ENCODE assay signal across 1 cellular context in genomic region chr1:221327954-221328353, GRCh38.
TF ChIP-seq lines count a peak whose summit lies in the region.

No MANE protein-coding gene starts in this region.

TF ChIP-seq in HEK293, 187 proteins besides CTCF, POLR2A, EP300 and RAD21 (continued from another document and continues in another):
- no peak for TF ChIP-seq PRDM4 (tag by site-specific recombination; IDR thresholded peaks at IDR 0.05)
- 0 out of 2 replicates have a peak, but pooled peaks have one; percentile 41 for TF ChIP-seq YY1 (tag by site-specific recombination; IDR thresholded peaks at IDR 0.05)
- TF ChIP-seq PRDM6 (tag by site-specific recombination; IDR thresholded peaks at IDR 0.05) = peak; percentile 93
- TF ChIP-seq ZNF324 (tag by site-specific recombination; IDR thresholded peaks at IDR 0.05) = no peak
- no peak for TF ChIP-seq ZNF138 (tag by site-specific recombination; IDR thresholded peaks at IDR 0.05; ENCODE audit: borderline replicate concordance)
- no peak for TF ChIP-seq ZNF16 (tag by site-specific recombination; IDR thresholded peaks at IDR 0.05; ENCODE audit: low read depth)
- TF ChIP-seq HOXA7 (CRISPR knock-in tag; IDR thresholded peaks at IDR 0.05; ENCODE audit: borderline replicate concordance) = no peak
- no peak for TF ChIP-seq ZFHX2 (tag by site-specific recombination; conservative IDR thresholded peaks at IDR 0.05)
- no peak for TF ChIP-seq ZNF600 (tag by site-specific recombination; IDR thresholded peaks at IDR 0.05)
- TF ChIP-seq ZNF558 (tag by site-specific recombination; IDR thresholded peaks at IDR 0.05) = no peak
- TF ChIP-seq TSHZ1 (tag by site-specific recombination; IDR thresholded peaks at IDR 0.05; ENCODE audit: borderline replicate concordance) = no peak
- TF ChIP-seq KLF8 (tag by site-specific recombination; IDR thresholded peaks at IDR 0.05) = no peak
- peak; percentile 94 for TF ChIP-seq FEZF1 (tag by site-specific recombination; IDR thresholded peaks at IDR 0.05)
- no peak for TF ChIP-seq ZNF211 (tag by site-specific recombination; IDR thresholded peaks at IDR 0.05; ENCODE audit: low read depth)
- TF ChIP-seq ZNF341 (tag by site-specific recombination; IDR thresholded peaks at IDR 0.05; ENCODE audit: low read depth) = no peak
- peak; percentile 96 for TF ChIP-seq SP7 (tag by site-specific recombination; IDR thresholded peaks at IDR 0.05)
- TF ChIP-seq ZNF423 (tag by site-specific recombination; IDR thresholded peaks at IDR 0.05) = no peak
- no peak for TF ChIP-seq ZBTB10 (tag by site-specific recombination; IDR thresholded peaks at IDR 0.05)
- no peak for TF ChIP-seq ZNF555 (tag by site-specific recombination; conservative IDR thresholded peaks at IDR 0.05)
- no peak for TF ChIP-seq ZNF768 (tag by site-specific recombination; IDR thresholded peaks at IDR 0.05)
- TF ChIP-seq ZBTB49 (tag by site-specific recombination; IDR thresholded peaks at IDR 0.05; ENCODE audit: low read depth) = no peak
- TF ChIP-seq ZNF426 (tag by site-specific recombination; IDR thresholded peaks at IDR 0.05) = no peak
- TF ChIP-seq ZNF280C (tag by site-specific recombination; IDR thresholded peaks at IDR 0.05) = no peak
- 0 out of 2 replicates have a peak, but pooled peaks have one; percentile 14 for TF ChIP-seq ZNF335 (tag by site-specific recombination; conservative IDR thresholded peaks at IDR 0.05)
- TF ChIP-seq OSR2 (tag by site-specific recombination; IDR thresholded peaks at IDR 0.05) = peak; percentile 56; the same call in 1 of the 2 replicates
- TF ChIP-seq BCL6B (tag by site-specific recombination; IDR thresholded peaks at IDR 0.05) = no peak
- peak; percentile 32; the same call in 1 of the 2 replicates for TF ChIP-seq ZNF610 (tag by site-specific recombination; IDR thresholded peaks at IDR 0.05; ENCODE audit: borderline replicate concordance)
- no peak for TF ChIP-seq ZNF24 (tag by site-specific recombination; IDR thresholded peaks at IDR 0.05)
- no peak for TF ChIP-seq ZNF18 (tag by site-specific recombination; IDR thresholded peaks at IDR 0.05)
- no peak for TF ChIP-seq GFI1B (tag by site-specific recombination; IDR thresholded peaks at IDR 0.05)
- TF ChIP-seq MEIS1 (CRISPR knock-in tag; IDR thresholded peaks at IDR 0.05; ENCODE audit: borderline replicate concordance) = no peak
- no peak for TF ChIP-seq ZBTB44 (tag by site-specific recombination; IDR thresholded peaks at IDR 0.05)
- no peak for TF ChIP-seq ZXDB (tag by site-specific recombination; IDR thresholded peaks at IDR 0.05)
- TF ChIP-seq ZNF148 (tag by site-specific recombination; IDR thresholded peaks at IDR 0.05; ENCODE audit: borderline replicate concordance) = no peak
